In genomic region chr3:38133557-38134405, GRCh38 we compare ENCODE assay signal across 12 cellular contexts. TPM values are rescaled to one million over a fixed set of nuclear protein-coding genes. Genes with fewer than 3 reads are reported as not detected.
DNase-seq lines count a peak whose midpoint lies in the region; ATAC-seq, FAIRE-seq and TF ChIP-seq lines count a peak whose summit lies in the region.
"Had no signal": no experiment of that assay in that cellular context is flagged by ENCODE, and none has a peak within 500 bp of the region (broad histone marks: within the 10 kb centered on the region; RNA-seq: fewer than 3 reads in every experiment).

No MANE protein-coding gene starts in this region.

- DNase-seq in Right ventricle myocardium inferior (ENCODE audit: missing footprints): peak; percentile 1
- no peak for DNase-seq in left ventricle myocardium superior
- peak; percentile 73 for DNase-seq in bronchial epithelial cell (ENCODE audit: low read depth)
- peak; percentile 68 for DNase-seq in mucosa of gallbladder (ENCODE audit: low spot score)
- DNase-seq in NCI-H2029 treated with DMSO at 0.1 percent for 48 hours (lab: John Stamatoyannopoulos, UW): no peak
- no peak for DNase-seq in anterior cingulate cortex (lab: John Stamatoyannopoulos, UW)
- DNase-seq in COLO668 (lab: John Stamatoyannopoulos, UW; ENCODE audit: unreplicated experiment): no peak
- DNase-seq: activated naive CD4-positive, alpha-beta T cell treated with Interleukin-2 at 50 U/mL for 16 hours; mesenchymal stem cell; stimulated activated CD4-positive, alpha-beta T cell treated with anti-CD3 and anti-CD28 coated beads, Interleukin-12 subunit alpha, Interleukin-12 subunit beta, amount 100 ng/mL, for 4 hours had no signal

- peaks cover 24% of the 10 kb centered on the region for H3K36me3 ChIP-seq in bronchial epithelial cell (ENCODE audit: control insufficient read depth, insufficient read depth, low read length)

- TF ChIP-seq CTCF in bronchial epithelial cell (IDR thresholded peaks at IDR 0.05; ENCODE audit: insufficient read depth, low read length, severe bottlenecking): no peak

- no peak for FAIRE-seq in bronchial epithelial cell (lab: Jason Lieb, UNC)

- H3K27me3 ChIP-seq in bronchial epithelial cell (ENCODE audit: control insufficient read depth, insufficient read depth, low read length): no peaks in the 10 kb centered on the region

- intact Hi-C loops in Right ventricle myocardium inferior (cut with DNase I): loop anchor here (10.0 kb wide), 1 partner anchor 321 kb away; the partner anchor contains the start of gene ACVR2B
- intact Hi-C loops in left ventricle myocardium superior (cut with micrococcal nuclease): no loop called here

- no peak overlapping the region for H3K4me3 ChIP-seq in bronchial epithelial cell (ENCODE audit: low read depth, low read length)

- ATAC-seq in Right ventricle myocardium inferior (no peak), left ventricle myocardium superior (no peak), GM19452 (IDR thresholded peaks at IDR 0.05; ENCODE audit: unreplicated experiment) (no peak)
- ATAC-seq: activated CD4-positive, CD25-positive, alpha-beta regulatory T cell treated with anti-CD3 and anti-CD28 coated beads, Interleukin-2, amount 50 U/mL, for 24 hours had no signal

RNA-seq across cellular contexts. Expression of gene ACAA1, which starts 3.1 kb away (rescaled TPM):
- total RNA-seq in Right ventricle myocardium inferior: 116 TPM
- 107 TPM for total RNA-seq in left ventricle myocardium superior
- total RNA-seq in bronchial epithelial cell: 54.2 and 82.2 TPM in 2 replicates
- total RNA-seq in mucosa of gallbladder: 135 TPM

RNA-seq across cellular contexts. Expression of gene MYD88, which starts 4.7 kb away (rescaled TPM):
- total RNA-seq in Right ventricle myocardium inferior: 8.8 TPM
- total RNA-seq in left ventricle myocardium superior: 7.5 TPM
- total RNA-seq in bronchial epithelial cell: 14.7 and 21.5 TPM in 2 replicates
- total RNA-seq in mucosa of gallbladder: 35.2 TPM

RNA-seq across cellular contexts. Expression of gene OXSR1, which starts 31.6 kb away (rescaled TPM):
- total RNA-seq in Right ventricle myocardium inferior: 24.6 TPM
- total RNA-seq in left ventricle myocardium superior: 22.4 TPM
- 95.3 and 121 TPM in 2 replicates for total RNA-seq in bronchial epithelial cell
- total RNA-seq in mucosa of gallbladder: 36.7 TPM

Comparison
In these comparisons a context has a peak if more than half of its experiments do, and no peak if none do; other contexts are left out.
1. DNase-seq: peak in Right ventricle myocardium inferior (single experiment), bronchial epithelial cell (single experiment) and mucosa of gallbladder (single experiment); none in left ventricle myocardium superior (single experiment), NCI-H2029 treated with DMSO at 0.1 percent for 48 hours (single experiment), anterior cingulate cortex (0 of 58) and COLO668 (single experiment).